ENCODE assay signal across 19 cellular contexts in the genomic region with DNA sequence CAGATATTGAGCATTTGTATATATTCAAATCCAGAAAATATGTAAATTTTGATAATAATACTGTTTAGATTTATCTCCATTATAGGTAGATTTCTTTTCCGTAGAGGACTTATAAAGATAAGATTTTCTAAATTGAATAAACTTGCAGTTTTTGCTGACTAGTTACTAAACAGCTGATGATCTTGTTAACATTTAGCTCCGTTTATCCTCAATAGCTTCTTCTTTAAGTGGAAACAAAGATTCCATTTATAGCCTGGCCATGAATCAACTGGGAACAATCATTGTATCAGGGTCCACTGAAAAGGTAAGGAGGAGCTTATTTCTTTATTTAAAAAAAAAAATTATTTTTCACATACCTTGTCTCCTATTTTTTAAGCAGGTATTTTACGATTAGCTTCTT. TPM values are rescaled to one million over a fixed set of nuclear protein-coding genes. Genes with fewer than 3 reads are reported as not detected.
DNase-seq lines count a peak whose midpoint lies in the region; ATAC-seq lines count a peak whose summit lies in the region.
"Had no signal": no experiment of that assay in that cellular context is flagged by ENCODE, and none has a peak within 500 bp of the region (broad histone marks: within the 10 kb centered on the region; RNA-seq: fewer than 3 reads in every experiment).

No MANE protein-coding gene starts in this region.

- no peak overlapping the region for H3K9ac ChIP-seq in mesendoderm (ENCODE audit: low read length)
- H3K9ac ChIP-seq: BLaER1 treated with 17β-estradiol and CSF1 and Interleukin-3, amounts not matched to agents 10 nM and 100 nM; GM23248 had no signal

- H3K56ac ChIP-seq in mesendoderm (ENCODE audit: low read length) = no peak overlapping the region

- ATAC-seq in HG03457 (IDR thresholded peaks at IDR 0.05; ENCODE audit: unreplicated experiment) = no peak

- no peaks in the 10 kb centered on the region for H3K27me3 ChIP-seq in mesendoderm (ENCODE audit: insufficient read depth, low read length, poor library complexity)
- H3K27me3 ChIP-seq: BE2C; BLaER1 treated with 17β-estradiol and CSF1 and Interleukin-3, amounts not matched to agents 10 nM and 100 nM had no signal

- no peaks in the 10 kb centered on the region for H3K79me2 ChIP-seq in mesendoderm (ENCODE audit: control insufficient read depth, insufficient read depth, low read length)

- H3K18ac ChIP-seq in mesendoderm (ENCODE audit: low read length) = no peak overlapping the region

- H4K5ac ChIP-seq in mesendoderm (ENCODE audit: low read length) = no peak overlapping the region

- H3K4me3 ChIP-seq in mesendoderm (ENCODE audit: low read length) = no peak overlapping the region
- H3K4me3 ChIP-seq: BLaER1 treated with 17β-estradiol and CSF1 and Interleukin-3, amounts not matched to agents 10 nM and 100 nM; GM23248 had no signal

- peak; percentile 72 for DNase-seq in COLO829 (ENCODE audit: low spot score)
- peak; percentile 1 for DNase-seq in NCI-H526 treated with DMSO at 0.1 percent for 48 hours (lab: John Stamatoyannopoulos, UW)
- peak; percentile 4 for DNase-seq in foreskin melanocyte
- peak; percentile 68 for DNase-seq in pons (ENCODE audit: low spot score)
- DNase-seq in mesendoderm = no peak
- no peak for DNase-seq in NCI-H345 (lab: John Stamatoyannopoulos, UW)
- DNase-seq: BE2C; Calu3; CD4-positive, alpha-beta T cell; CD8-positive, alpha-beta memory T cell; COR-L47; DMS153; DND-41; GM23248; H7; HCEC 1CT had no signal

- H3K27ac ChIP-seq in mesendoderm (ENCODE audit: low read depth, low read length) = no peak overlapping the region
- H3K27ac ChIP-seq: BLaER1 treated with 17β-estradiol and CSF1 and Interleukin-3, amounts not matched to agents 10 nM and 100 nM; GM23248 had no signal

- H3K4ac ChIP-seq in mesendoderm (ENCODE audit: low read depth, low read length) = no peak overlapping the region

- no peaks in the 10 kb centered on the region for H3K79me1 ChIP-seq in mesendoderm (ENCODE audit: low read length)

- H2AK5ac ChIP-seq in mesendoderm (ENCODE audit: low read length) = no peak overlapping the region

- H2BK5ac ChIP-seq in mesendoderm (ENCODE audit: low read length) = no peak overlapping the region

- no peak overlapping the region for H3K4me2 ChIP-seq in mesendoderm (ENCODE audit: low read length)
- H3K4me2 ChIP-seq: BLaER1 treated with 17β-estradiol and CSF1 and Interleukin-3, amounts not matched to agents 10 nM and 100 nM had no signal

- no peak overlapping the region for H4K8ac ChIP-seq in mesendoderm (ENCODE audit: low read depth, low read length)

- H3K4me1 ChIP-seq in mesendoderm (ENCODE audit: control insufficient read depth, low read depth, low read length) = no peaks in the 10 kb centered on the region
- H3K4me1 ChIP-seq: BE2C had no signal

- no peaks in the 10 kb centered on the region for H3K36me3 ChIP-seq in mesendoderm (ENCODE audit: control insufficient read depth, insufficient read depth, low read length)
- H3K36me3 ChIP-seq: BE2C had no signal

- no peak overlapping the region for H2BK15ac ChIP-seq in mesendoderm (replicated peaks; ENCODE audit: low read depth)

- no CpG with 5 or more reads among the region's 3 CpGs for WGBS in mesendoderm (ENCODE audit: extremely low coverage, insufficient coverage, low lambda C conversion rate)

- no peak overlapping the region for H2BK120ac ChIP-seq in mesendoderm (ENCODE audit: low read depth, low read length)

- no peak overlapping the region for H3K23ac ChIP-seq in mesendoderm (ENCODE audit: low read length)

RNA-seq across cellular contexts. Expression of a gene that starts 16.7 kb away (rescaled TPM):
- 30.5 TPM for polyA plus RNA-seq in mesendoderm (2013, experiment 1 of 2)
- polyA plus RNA-seq in mesendoderm (2013, experiment 2 of 2) = 30.2 TPM

RNA-seq across cellular contexts. Expression of a gene that starts 16.8 kb away (rescaled TPM):
- polyA plus RNA-seq in mesendoderm (2013, experiment 1 of 2) = 0.07 TPM
- 0.07 TPM for polyA plus RNA-seq in mesendoderm (2013, experiment 2 of 2)
- polyA plus RNA-seq: CD14-positive monocyte; CD8-positive, alpha-beta memory T cell; GM23248 had no signal

RNA-seq across cellular contexts. Expression of a gene that starts 38.9 kb away (rescaled TPM):
- polyA plus RNA-seq in mesendoderm (2013, experiment 1 of 2) = 12.0 TPM
- polyA plus RNA-seq in mesendoderm (2013, experiment 2 of 2) = 12.0 TPM

RNA-seq across cellular contexts. Expression of a gene that starts 38.9 kb away (rescaled TPM):
- polyA plus RNA-seq in mesendoderm (2013, experiment 1 of 2) = 0.44 TPM
- polyA plus RNA-seq in mesendoderm (2013, experiment 2 of 2) = 0.39 TPM

Comparison
In these comparisons a context has a peak if more than half of its experiments do, and no peak if none do; other contexts are left out.
1. DNase-seq: peak in COLO829 (single experiment), NCI-H526 treated with DMSO at 0.1 percent for 48 hours (single experiment), foreskin melanocyte (single experiment) and pons (single experiment); none in mesendoderm (single experiment) and NCI-H345 (single experiment).